8 cellular contexts compared by ENCODE assay signal in genomic region chr2:108725006-108725405, GRCh38. TPM values are rescaled to one million over a fixed set of nuclear protein-coding genes. Genes with fewer than 3 reads are reported as not detected.
A peak's percentile ranks its signal among the peaks of the same experiment; 100 is the strongest.
DNase-seq lines count a peak whose midpoint lies in the region; ATAC-seq, FAIRE-seq and TF ChIP-seq lines count a peak whose summit lies in the region.
"Not testable (repeated sequence)": the region's sequence is repeated elsewhere in the genome, so short reads cannot be mapped to it uniquely, and the experiment has no call there.

No MANE protein-coding gene starts in this region.

- CTCF ChIA-PET in Panc1 (lab: Charles Lee); HepG2 (lab: Yijun Ruan, JAX; ENCODE audit: low intra/inter-chr PET ratio, low total read pairs): not testable (repeated sequence)

- not testable (repeated sequence) for H3K36me3 Mint-ChIP-seq in GM23338 (ENCODE audit: low read depth); activated T-cell treated with anti-CD3 and anti-CD28 coated beads, Interleukin-2, amount 50 U/mL, for 72 hours (ENCODE audit: insufficient read depth in 2 of 2); stimulated activated memory B cell treated with anti-CD40 and anti-IgM and Interleukin-4, amounts not matched to agents 10 μg/mL and 1 μg/mL and 100 μg/mL, for 72 hours
- H3K36me3 Mint-ChIP-seq in central memory CD8-positive, alpha-beta T cell (ENCODE audit: insufficient read depth), result peaks cover 14% of the 10 kb centered on the region

- H3K4me1 Mint-ChIP-seq in GM23338, result peaks cover 23% of the 10 kb centered on the region
- peaks cover 55% of the 10 kb centered on the region for H3K4me1 Mint-ChIP-seq in activated T-cell treated with anti-CD3 and anti-CD28 coated beads, Interleukin-2, amount 50 U/mL, for 72 hours (ENCODE audit: low read depth)
- peaks cover 37% of the 10 kb centered on the region for H3K4me1 Mint-ChIP-seq in central memory CD8-positive, alpha-beta T cell
- peaks cover 41% of the 10 kb centered on the region for H3K4me1 Mint-ChIP-seq in stimulated activated memory B cell treated with anti-CD40 and anti-IgM and Interleukin-4, amounts not matched to agents 10 μg/mL and 1 μg/mL and 100 μg/mL, for 72 hours

- H3K4me2 ChIP-seq in GM23338 (0 out of 2 replicates have a peak overlapping the region, but pooled peaks have one; percentile 27), HepG2 (ENCODE audit: low read depth, low read length) (peak overlapping the region; percentile 1; the same call in 1 of the 2 replicates)

- H4K20me1 ChIP-seq in GM23338 (replicated peaks; ENCODE audit: insufficient read depth), result peaks cover 40% of the 10 kb centered on the region
- H4K20me1 ChIP-seq in HepG2 (ENCODE audit: insufficient read depth, low read length), result peaks cover 15% of the 10 kb centered on the region; the same call in 1 of the 2 replicates

- not testable (repeated sequence) for TF ChIP-seq POLR2A in HepG2 (IDR thresholded peaks at IDR 0.05; ENCODE audit: insufficient read depth in 1 of 2, low read depth in 2 of 2, low read length in 2 of 2)

- TF ChIP-seq EP300 in HepG2 (IDR thresholded peaks at IDR 0.05; ENCODE audit: low read depth in 2 of 2, low read length in 2 of 2); HepG2 (CRISPR knock-in tag; IDR thresholded peaks at IDR 0.05; ENCODE audit: borderline replicate concordance): not testable (repeated sequence)

- peaks cover 96% of the 10 kb centered on the region for H3K79me2 ChIP-seq in GM23338 (replicated peaks; ENCODE audit: insufficient read depth)
- H3K79me2 ChIP-seq in HepG2 (ENCODE audit: insufficient read depth, low read length), result peaks cover 77% of the 10 kb centered on the region

- not testable (repeated sequence) for H3K9me3 ChIP-seq in Panc1 (ENCODE audit: control insufficient read depth, insufficient read depth, low read depth, low read length); HepG2 (ENCODE audit: low read length)

- H2AFZ ChIP-seq in GM23338; HepG2 (ENCODE audit: low read length): not testable (repeated sequence)

- not testable (repeated sequence) for H3K9ac ChIP-seq in HepG2 (ENCODE audit: insufficient read depth, low read depth, low read length)

- DNase-seq in GM23338 (ENCODE audit: low spot score); Panc1 (ENCODE audit: low read depth, low spot score); activated T-cell treated with anti-CD3 and anti-CD28 coated beads, Interleukin-2, amount 50 U/mL, for 72 hours; central memory CD8-positive, alpha-beta T cell (ENCODE audit: low spot score in 2 of 2); HepG2 (ENCODE audit: low spot score): not testable (repeated sequence)
- DNase-seq in NCI-H69 (lab: John Stamatoyannopoulos, UW), result peak; percentile 4

- H3K36me3 ChIP-seq in GM23338 (ENCODE audit: insufficient read depth); Panc1 (ENCODE audit: control insufficient read depth, insufficient read depth, low read length); HepG2 (replicated peaks in 1 of 2; ENCODE audit: control insufficient read depth in 1 of 2, insufficient read depth in 2 of 2, low read length in 2 of 2): not testable (repeated sequence)

- H3K27me3 Mint-ChIP-seq in GM23338 (ENCODE audit: insufficient read depth, low read depth, poor library complexity); activated T-cell treated with anti-CD3 and anti-CD28 coated beads, Interleukin-2, amount 50 U/mL, for 72 hours (ENCODE audit: low read depth); central memory CD8-positive, alpha-beta T cell; stimulated activated memory B cell treated with anti-CD40 and anti-IgM and Interleukin-4, amounts not matched to agents 10 μg/mL and 1 μg/mL and 100 μg/mL, for 72 hours: not testable (repeated sequence)

- not testable (repeated sequence) for H3K27ac Mint-ChIP-seq in GM23338
- peak overlapping the region; percentile 94 for H3K27ac Mint-ChIP-seq in activated T-cell treated with anti-CD3 and anti-CD28 coated beads, Interleukin-2, amount 50 U/mL, for 72 hours
- H3K27ac Mint-ChIP-seq in central memory CD8-positive, alpha-beta T cell (ENCODE audit: low read depth), result peak overlapping the region; percentile 63
- H3K27ac Mint-ChIP-seq in stimulated activated memory B cell treated with anti-CD40 and anti-IgM and Interleukin-4, amounts not matched to agents 10 μg/mL and 1 μg/mL and 100 μg/mL, for 72 hours, result peak overlapping the region; percentile 74

- H3K27me3 ChIP-seq in GM23338 (ENCODE audit: insufficient read depth); Panc1 (ENCODE audit: control insufficient read depth, insufficient read depth, low read length); HepG2 (ENCODE audit: control insufficient read depth in 1 of 2, insufficient read depth in 2 of 2, low read length in 2 of 2): not testable (repeated sequence)

- not testable (repeated sequence) for TF ChIP-seq CTCF in GM23338 (conservative IDR thresholded peaks at IDR 0.05; ENCODE audit: low read depth in 2 of 2)
- peak; percentile 7; the same call in 1 of the 2 replicates for TF ChIP-seq CTCF in Panc1 (IDR thresholded peaks at IDR 0.05)
- TF ChIP-seq CTCF in VCaP (conservative IDR thresholded peaks at IDR 0.05), result peak; percentile 62
- TF ChIP-seq CTCF in HepG2 (CRISPR knock-in tag; IDR thresholded peaks at IDR 0.05), result peak; percentile 40; the same call in 1 of the 2 replicates

- H3K4me3 ChIP-seq in GM23338; Panc1 (ENCODE audit: low read depth in 2 of 2, low read length in 2 of 2); HepG2 (replicated peaks in 1 of 3; ENCODE audit: insufficient read depth in 1 of 3, low read depth in 2 of 3, low read length in 3 of 3): not testable (repeated sequence)

- not testable (repeated sequence) for H3K9me3 Mint-ChIP-seq in GM23338; activated T-cell treated with anti-CD3 and anti-CD28 coated beads, Interleukin-2, amount 50 U/mL, for 72 hours; central memory CD8-positive, alpha-beta T cell; stimulated activated memory B cell treated with anti-CD40 and anti-IgM and Interleukin-4, amounts not matched to agents 10 μg/mL and 1 μg/mL and 100 μg/mL, for 72 hours

- in situ Hi-C loops in Panc1 (cut with HindIII; ENCODE audit: low pct_unique_long_range_greater_than_20kb, low sequenced_read_pairs); HepG2 (cut with HindIII; ENCODE audit: extremely low pct_ligation_motif_present, low pct_unique_long_range_greater_than_20kb): not testable (repeated sequence)

- FAIRE-seq in HepG2 (lab: Jason Lieb, UNC), result not testable (repeated sequence)

- H3K4me3 Mint-ChIP-seq in GM23338; central memory CD8-positive, alpha-beta T cell; stimulated activated memory B cell treated with anti-CD40 and anti-IgM and Interleukin-4, amounts not matched to agents 10 μg/mL and 1 μg/mL and 100 μg/mL, for 72 hours: not testable (repeated sequence)
- H3K4me3 Mint-ChIP-seq in activated T-cell treated with anti-CD3 and anti-CD28 coated beads, Interleukin-2, amount 50 U/mL, for 72 hours, result peak overlapping the region in 1 of 2 donors; percentile 54

- not testable (repeated sequence) for ATAC-seq in GM23338; Panc1; activated T-cell treated with anti-CD3 and anti-CD28 coated beads, Interleukin-2, amount 50 U/mL, for 72 hours (replicated peaks in 1 of 2); central memory CD8-positive, alpha-beta T cell (replicated peaks; ENCODE audit: extremely low read depth, poor library complexity, severe bottlenecking); HepG2; stimulated activated memory B cell treated with anti-CD40 and anti-IgM and Interleukin-4, amounts not matched to agents 10 μg/mL and 1 μg/mL and 100 μg/mL, for 72 hours

- H3F3A ChIP-seq in GM23338 (replicated peaks; ENCODE audit: low read depth), result not testable (repeated sequence)

- H3K4me1 ChIP-seq in GM23338 (ENCODE audit: insufficient read depth), result peaks cover 12% of the 10 kb centered on the region; the same call in 1 of the 2 replicates
- not testable (repeated sequence) for H3K4me1 ChIP-seq in Panc1 (ENCODE audit: control insufficient read depth, insufficient read depth, low read length)
- H3K4me1 ChIP-seq in HepG2 (ENCODE audit: insufficient read depth, low read length), result peaks cover 45% of the 10 kb centered on the region

- not testable (repeated sequence) for H3K27ac ChIP-seq in GM23338 (ENCODE audit: low read depth); Panc1 (ENCODE audit: low read length); HepG2 (ENCODE audit: extremely low read length, insufficient read depth, low read length)
- H3K27ac ChIP-seq in VCaP, result peak overlapping the region; percentile 46; the same call in 1 of the 2 replicates

- TF ChIP-seq RAD21 in HepG2 (CRISPR knock-in tag; IDR thresholded peaks at IDR 0.05), result not testable (repeated sequence)

- POLR2A ChIA-PET in Panc1 (lab: Charles Lee); HepG2 (lab: Yijun Ruan, JAX): not testable (repeated sequence)

- not testable (repeated sequence) for H3K9me2 ChIP-seq in GM23338 (ENCODE audit: insufficient read depth)

- intact Hi-C loops in Panc1 (cut with micrococcal nuclease; ENCODE audit: unreplicated experiment); HepG2 (cut with micrococcal nuclease; ENCODE audit: unreplicated experiment): not testable (repeated sequence)

- not testable (repeated sequence) for BruUV-seq in Panc1 (replicated peaks; lab: Mats Ljungman, UMichigan); HepG2 (replicated peaks; lab: Mats Ljungman, UMichigan)

RNA-seq across cellular contexts. Expression of gene RANBP2, which starts 5.7 kb away (rescaled TPM):
- 87.7 and 98.0 TPM in 2 replicates for total RNA-seq in GM23338 (2014; rRNA removed; shearing (Covaris generic))
- polyA plus RNA-seq in GM23338 (2016; fragmentation: Nextera tagmentation; extraction: Ambion mirVana) (16.5 and 23.0 TPM in 2 replicates), HepG2 (2011; rRNA removed) (10.3 and 12.2 TPM in 2 replicates)
- total RNA-seq in Panc1 (2021; ENCODE audit: unreplicated experiment) (92.1 TPM), HepG2 (2016; rRNA removed; fragmentation: Illumina TruSeq; extraction: Trizol) (87.0 and 151 TPM in 2 replicates)
- polyA plus RNA-seq in Panc1 (2012; ENCODE audit: insufficient read length), result 84.9 TPM
- 10 to 100 TPM; 57.7 to 58.8 TPM for total RNA-seq in activated T-cell treated with anti-CD3 and anti-CD28 coated beads, Interleukin-2, amount 50 U/mL, for 72 hours
- total RNA-seq in HepG2 (2016; cell fraction: cytosol; rRNA removed; fragmentation: Illumina TruSeq; extraction: Trizol; ENCODE audit: low read depth), result 7.0 and 7.6 TPM in 2 replicates
- total RNA-seq in HepG2 (2016; cell fraction: insoluble cytoplasmic fraction; rRNA removed; fragmentation: Illumina TruSeq; extraction: Trizol), result 82.5 and 142 TPM in 2 replicates
- 13.7 and 15.9 TPM in 2 replicates for total RNA-seq in HepG2 (2016; cell fraction: membrane; rRNA removed; fragmentation: Illumina TruSeq; extraction: Trizol)
- total RNA-seq in HepG2 (2016; cell fraction: nucleus; rRNA removed; fragmentation: Illumina TruSeq; extraction: Trizol), result 111 and 112 TPM in 2 replicates
- polyA plus RNA-seq in HepG2 (2011; cell fraction: cytosol; rRNA removed), result 3.7 and 6.3 TPM in 2 replicates
- 18.3 and 24.1 TPM in 2 replicates for polyA plus RNA-seq in HepG2 (2011; cell fraction: nucleus; rRNA removed)
- polyA plus RNA-seq in HepG2 (2012), result 28.2 and 32.4 TPM in 2 replicates
- 0.76 and 0.92 TPM in 2 replicates for polyA plus RNA-seq in HepG2 (2016; cell fraction: cytosol; fragmentation: Illumina TruSeq; extraction: Trizol; ENCODE audit: low read depth)
- polyA plus RNA-seq in HepG2 (2016; cell fraction: insoluble cytoplasmic fraction; fragmentation: Illumina TruSeq; extraction: Trizol; ENCODE audit: low read depth), result 43.1 and 45.0 TPM in 2 replicates
- polyA plus RNA-seq in HepG2 (2016; cell fraction: membrane; fragmentation: Illumina TruSeq; extraction: Trizol; ENCODE audit: low read depth), result 2.0 and 2.6 TPM in 2 replicates
- 51.9 and 60.3 TPM in 2 replicates for polyA plus RNA-seq in HepG2 (2016; cell fraction: nucleus; fragmentation: Illumina TruSeq; extraction: Trizol; ENCODE audit: insufficient read depth, low read depth)
- 10.9 and 13.0 TPM in 2 replicates for polyA minus RNA-seq in HepG2 (2011; rRNA and poly(A)+ RNA removed; ENCODE audit: low replicate concordance)
- 30.9 and 34.0 TPM in 2 replicates for polyA minus RNA-seq in HepG2 (2011; cell fraction: cytosol; rRNA and poly(A)+ RNA removed)
- polyA minus RNA-seq in HepG2 (2011; cell fraction: nucleus; rRNA and poly(A)+ RNA removed), result 125 and 134 TPM in 2 replicates
